ENCODE assay signal across 9 cellular contexts in the genomic region with DNA sequence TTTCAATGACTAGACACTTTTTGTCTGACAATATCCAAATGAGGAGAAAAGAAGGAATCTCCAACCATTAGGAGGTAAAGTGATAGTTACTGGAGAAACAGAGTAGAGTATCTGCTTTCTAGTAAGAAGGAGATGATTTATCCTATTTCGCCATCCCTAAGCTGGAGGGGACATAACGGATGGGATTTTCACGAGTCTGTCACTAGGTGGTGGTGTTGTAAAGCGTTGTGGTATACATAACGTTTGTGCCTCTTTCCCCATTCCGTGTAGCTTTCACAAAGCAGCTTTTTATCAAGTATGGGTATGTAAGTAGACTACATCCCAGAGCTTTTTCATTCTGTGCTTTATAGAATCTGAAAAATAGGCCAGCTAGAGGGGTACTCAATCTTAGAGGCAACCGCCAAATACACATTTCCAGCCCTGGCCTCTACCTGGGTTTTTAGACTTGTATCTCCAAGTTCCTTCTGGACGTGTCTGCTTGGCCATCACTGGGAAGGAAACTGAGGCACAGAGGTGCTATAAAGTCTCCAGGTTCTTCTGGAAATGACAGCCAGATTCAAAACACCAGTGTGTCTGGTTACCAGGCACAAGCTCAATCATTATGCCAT. TPM values are rescaled to one million over a fixed set of nuclear protein-coding genes. Genes with fewer than 3 reads are reported as not detected.
DNase-seq lines count a peak whose midpoint lies in the region; ATAC-seq, FAIRE-seq and TF ChIP-seq lines count a peak whose summit lies in the region.
"Had no signal": no experiment of that assay in that cellular context is flagged by ENCODE, and none has a peak within 500 bp of the region (broad histone marks: within the 10 kb centered on the region; RNA-seq: fewer than 3 reads in every experiment).

No MANE protein-coding gene starts in this region.

- CTCF ChIA-PET in CD4-positive, alpha-beta memory T cell (lab: Charles Lee; ENCODE audit: partially characterized antibody), result interaction anchor here (0.5 to 7.6 kb wide), 41 partner anchors 9 to 834 kb away, joined by 3 to 168 read pairs (median 5); partner anchors contain the start of genes MX1 and MX2
- CTCF ChIA-PET in GM12878 (lab: Yijun Ruan, JAX), result interaction anchor here (0.6 to 6.9 kb wide), 65 partner anchors 9 to 980 kb away, joined by 3 to 99 read pairs (median 6); partner anchors contain the start of genes MX1 and MX2

- BruUV-seq in GM12878 (replicated peaks; lab: Mats Ljungman, UMichigan), result no TSS peak

- peak; percentile 41 to 66 (median 65) for DNase-seq in CD4-positive, alpha-beta memory T cell
- DNase-seq in NCI-H1092 treated with DMSO at 0.1 percent for 48 hours (lab: John Stamatoyannopoulos, UW) (peak; percentile 85), SIG-M5 (lab: John Stamatoyannopoulos, UW) (peak; percentile 9), GM12878 (ENCODE audit: low read depth, low spot score) (peak; percentile 61), hippocampal formation (lab: John Stamatoyannopoulos, UW) (peak; percentile 17 to 79), smooth muscle cell (lab: John Stamatoyannopoulos, UW; ENCODE audit: unreplicated experiment) (no peak), NK-92 (lab: John Stamatoyannopoulos, UW; ENCODE audit: unreplicated experiment) (no peak)

- RAD21 ChIA-PET in GM12878 (lab: Charles Lee; ENCODE audit: unreplicated experiment), result interaction anchor here (0.7 to 5.5 kb wide), 45 partner anchors 9 to 834 kb away, joined by 3 to 97 read pairs (median 5); partner anchors contain the start of genes MX1 and MX2

- POLR2A ChIA-PET in CD4-positive, alpha-beta memory T cell (lab: Charles Lee; ENCODE audit: partially characterized antibody), result interaction anchor here (0.6 to 1.4 kb wide), 7 partner anchors 24 to 834 kb away, joined by 3 to 11 read pairs (median 5); partner anchors contain the start of genes MX2 and ZBTB21
- POLR2A ChIA-PET in GM12878 (lab: Charles Lee), result interaction anchor here (0.8 to 2.4 kb wide), 4 partner anchors 85 to 146 kb away, joined by 3 to 13 read pairs (median 4); no protein-coding TSS in a partner anchor

- H3K36me3 ChIP-seq in CD4-positive, alpha-beta memory T cell (ENCODE audit: insufficient read depth, low read length), result no peaks in the 10 kb centered on the region
- H3K36me3 ChIP-seq in GM12878 (ENCODE audit: control insufficient read depth in 2 of 2, insufficient read depth in 2 of 2, low read length in 1 of 2) (no peaks in the 10 kb centered on the region), smooth muscle cell (ENCODE audit: low read depth) (no peaks in the 10 kb centered on the region)

- peaks cover 0 to 1% (median 0%) of the 10 kb centered on the region in 4 donors for H3K4me1 Mint-ChIP-seq in CD4-positive, alpha-beta memory T cell

- H3K27me3 ChIP-seq in CD4-positive, alpha-beta memory T cell (ENCODE audit: insufficient read depth, low read length), result no peaks in the 10 kb centered on the region
- H3K27me3 ChIP-seq in GM12878 (replicated peaks in 1 of 2; ENCODE audit: control insufficient read depth in 2 of 2, insufficient read depth in 2 of 2, low read length in 1 of 2), result peaks cover 2 to 6% of the 10 kb centered on the region in 2 experiments
- H3K27me3 ChIP-seq in smooth muscle cell (ENCODE audit: low read depth), result peaks cover 6% of the 10 kb centered on the region

- no peak overlapping the region for H3K9ac ChIP-seq in GM12878 (ENCODE audit: control insufficient read depth, insufficient read depth, low read length)
- no peak overlapping the region for H3K9ac ChIP-seq in smooth muscle cell (ENCODE audit: low read depth)

- no peaks in the 10 kb centered on the region for H3F3A ChIP-seq in smooth muscle cell (ENCODE audit: low read depth)

- H3K9me3 Mint-ChIP-seq in CD4-positive, alpha-beta memory T cell, result no peaks in the 10 kb centered on the region
- H3K9me3 Mint-ChIP-seq: IgD-negative memory B cell had no signal

- TF ChIP-seq CTCF in GM12878 (IDR thresholded peaks at IDR 0.05 in 2 of 3, conservative IDR thresholded peaks at IDR 0.05 in 1 of 3; ENCODE audit: control insufficient read depth in 2 of 3, extremely low read depth in 1 of 3, insufficient read depth in 1 of 3, low read depth in 3 of 3, low read length in 3 of 3), result peak; percentile 72 to 94 (median 84); a peak in 5 of 6 replicates
- peak; percentile 72 for TF ChIP-seq CTCF in smooth muscle cell (IDR thresholded peaks at IDR 0.05; ENCODE audit: borderline replicate concordance, insufficient read depth, poor library complexity, severe bottlenecking)

- peak; percentile 93 for TF ChIP-seq RAD21 in GM12878 (IDR thresholded peaks at IDR 0.05; ENCODE audit: insufficient read depth, low read depth, low read length)

- no peaks in the 10 kb centered on the region for H3K9me3 ChIP-seq in CD4-positive, alpha-beta memory T cell (ENCODE audit: control insufficient read depth in 1 of 2, low read length in 2 of 2)
- H3K9me3 ChIP-seq in GM12878 (replicated peaks; ENCODE audit: control insufficient read depth, insufficient read depth, low read length) (no peaks in the 10 kb centered on the region), smooth muscle cell (replicated peaks; ENCODE audit: low read depth) (no peaks in the 10 kb centered on the region)

- H3K4me1 ChIP-seq in CD4-positive, alpha-beta memory T cell (ENCODE audit: insufficient read depth, low read length), result no peaks in the 10 kb centered on the region
- H3K4me1 ChIP-seq in GM12878 (ENCODE audit: control insufficient read depth, insufficient read depth, low read length), result no peaks in the 10 kb centered on the region
- H3K4me1 ChIP-seq in smooth muscle cell (ENCODE audit: low read depth), result no peaks in the 10 kb centered on the region

- H3K27ac Mint-ChIP-seq in CD4-positive, alpha-beta memory T cell, result no peak overlapping the region
- H3K27ac Mint-ChIP-seq: IgD-negative memory B cell had no signal

- TF ChIP-seq POLR2A in GM12878 (IDR thresholded peaks at IDR 0.05; ENCODE audit: low read depth, low read length), result no peak

- H2AFZ ChIP-seq in GM12878 (ENCODE audit: control insufficient read depth, low read depth, low read length) (no peak overlapping the region), smooth muscle cell (ENCODE audit: low read depth) (no peak overlapping the region)

- TF ChIP-seq EP300 in GM12878 (IDR thresholded peaks at IDR 0.05; ENCODE audit: borderline replicate concordance in 1 of 2, control insufficient read depth in 1 of 2, low read depth in 2 of 2, low read length in 2 of 2), result no peak

- WGBS in GM12878 (ENCODE audit: insufficient coverage, insufficient replicate concordance, low lambda C conversion rate, missing lambda C conversion rate), result 19% methylated on average over 8 of the region's 8 CpGs
- 18% methylated on average over 8 of the region's 8 CpGs for WGBS in smooth muscle cell (ENCODE audit: low lambda C conversion rate)

- H4K20me1 ChIP-seq in GM12878 (ENCODE audit: control insufficient read depth, insufficient read depth) (no peaks in the 10 kb centered on the region), smooth muscle cell (ENCODE audit: low read depth) (no peaks in the 10 kb centered on the region)

- SMC1A ChIA-PET in GM12878 (lab: Charles Lee; ENCODE audit: uncharacterized antibody, unreplicated experiment), result interaction anchor here (0.6 to 6.0 kb wide), 59 partner anchors 9 to 834 kb away, joined by 3 to 67 read pairs (median 4); partner anchors contain the start of genes MX1 and MX2

- H3K36me3 Mint-ChIP-seq in CD4-positive, alpha-beta memory T cell, result no peaks in the 10 kb centered on the region
- H3K36me3 Mint-ChIP-seq: IgD-negative memory B cell had no signal

- H3K4me2 ChIP-seq in GM12878 (ENCODE audit: control insufficient read depth, insufficient read depth) (no peak overlapping the region), smooth muscle cell (no peak overlapping the region)

- no peak overlapping the region for H3K4me3 ChIP-seq in CD4-positive, alpha-beta memory T cell (ENCODE audit: low read length in 2 of 2)
- H3K4me3 ChIP-seq in GM12878 (no peak overlapping the region), smooth muscle cell (no peak overlapping the region)

- H3K27ac ChIP-seq in CD4-positive, alpha-beta memory T cell (ENCODE audit: low read depth, low read length), result no peak overlapping the region
- H3K27ac ChIP-seq in GM12878 (ENCODE audit: control insufficient read depth, insufficient read depth), result no peak overlapping the region
- H3K27ac ChIP-seq in smooth muscle cell (ENCODE audit: low read depth), result no peak overlapping the region

- H3K79me2 ChIP-seq in GM12878 (ENCODE audit: control insufficient read depth, insufficient read depth, low read length) (no peaks in the 10 kb centered on the region), smooth muscle cell (ENCODE audit: low read depth) (no peaks in the 10 kb centered on the region)

- peak; percentile 100 for FAIRE-seq in GM12878 (lab: Jason Lieb, UNC)

- in situ Hi-C loops in GM12878 (cut with MboI), result no loop called here

- intact Hi-C loops in CD4-positive, alpha-beta memory T cell (cut with micrococcal nuclease), result loop anchor here (1.0 to 2.0 kb wide), 4 partner anchors 79 to 834 kb away; partner anchors contain the start of gene MX2
- intact Hi-C loops in GM12878 (cut with micrococcal nuclease; ENCODE audit: unreplicated experiment), result loop anchor here (1.0 to 5.0 kb wide), 3 partner anchors 79 to 329 kb away; partner anchors contain the start of gene MX2

- no peak overlapping the region for H3K4me3 Mint-ChIP-seq in CD4-positive, alpha-beta memory T cell
- H3K4me3 Mint-ChIP-seq: IgD-negative memory B cell had no signal

- H3K27me3 Mint-ChIP-seq in CD4-positive, alpha-beta memory T cell, result peaks cover 9 to 24% of the 10 kb centered on the region in 2 donors
- H3K27me3 Mint-ChIP-seq: IgD-negative memory B cell had no signal

- ATAC-seq in GM19452 (IDR thresholded peaks at IDR 0.05; ENCODE audit: unreplicated experiment) (peak; percentile 61), GM12878 (peak; percentile 99)

RNA-seq across cellular contexts. Expression of gene FAM3B, which starts 33.3 kb away (rescaled TPM):
- total RNA-seq in CD4-positive, alpha-beta memory T cell, result not detected
- polyA plus RNA-seq in CD4-positive, alpha-beta memory T cell, result not detected
- total RNA-seq in GM12878 (2013; cell fraction: nucleolus; rRNA removed), result not detected in 2 replicates
- total RNA-seq in GM12878 (2014; rRNA removed), result not detected in 2 replicates
- total RNA-seq in GM12878 (2014; rRNA removed; fragmentation: Illumina TruSeq; extraction: Trizol), result not detected in 2 replicates
- total RNA-seq in GM12878 (2021), result not detected in 2 replicates
- not detected for polyA plus RNA-seq in GM12878 (2011; ENCODE audit: low read depth)
- polyA plus RNA-seq in GM12878 (2011; rRNA removed), result 0.09 and 0.12 TPM in 2 replicates
- polyA plus RNA-seq in GM12878 (2011; cell fraction: cytosol; rRNA removed), result 0.06 TPM in 1 of 2 replicates, not detected in the other
- 0.15 TPM in 1 of 2 replicates, not detected in the other for polyA plus RNA-seq in GM12878 (2011; cell fraction: nucleus; rRNA removed)
- polyA plus RNA-seq in GM12878 (2012), result not detected in 2 replicates
- polyA plus RNA-seq in GM12878 (2014; fragmentation: Illumina TruSeq; extraction: Trizol), result not detected in 2 replicates
- polyA plus RNA-seq in GM12878 (2014; fragmentation: Nextera tagmentation; extraction: Ambion mirVana), result not detected
- not detected in 2 replicates for polyA plus RNA-seq in GM12878 (2014; rRNA removed)
- not detected for polyA plus RNA-seq in GM12878 (2016; fragmentation: Nextera tagmentation; extraction: Ambion mirVana)
- not detected in 2 replicates for polyA minus RNA-seq in GM12878 (2011; rRNA and poly(A)+ RNA removed)
- not detected in 2 replicates for polyA minus RNA-seq in GM12878 (2011; cell fraction: cytosol; rRNA and poly(A)+ RNA removed)
- polyA minus RNA-seq in GM12878 (2011; cell fraction: nucleus; rRNA and poly(A)+ RNA removed), result not detected in 2 replicates
- total RNA-seq in smooth muscle cell, result not detected in 2 replicates
- polyA plus RNA-seq in smooth muscle cell, result 0.18 TPM in 1 of 2 replicates, not detected in the other
- polyA plus RNA-seq: IgD-negative memory B cell had no signal

Comparison
In these comparisons a context has a peak if more than half of its experiments do, and no peak if none do; other contexts are left out.
1. DNase-seq: peak in CD4-positive, alpha-beta memory T cell (5 of 5), NCI-H1092 treated with DMSO at 0.1 percent for 48 hours (single experiment), SIG-M5 (single experiment), GM12878 (single experiment) and hippocampal formation (2 of 2); none in smooth muscle cell (single experiment) and NK-92 (single experiment).